Comparison of ENCODE assay signal across 17 cellular contexts in genomic region chr2:109200616-109201464, GRCh38.
A peak's percentile ranks its signal among the peaks of the same experiment; 100 is the strongest.
DNase-seq lines count a peak whose midpoint lies in the region; ATAC-seq and TF ChIP-seq lines count a peak whose summit lies in the region.
"Had no signal": no experiment of that assay in that cellular context is flagged by ENCODE, and none has a peak within 500 bp of the region (broad histone marks: within the 10 kb centered on the region; RNA-seq: fewer than 3 reads in every experiment).

No MANE protein-coding gene starts in this region.

- H3K4me1 Mint-ChIP-seq in activated CD8-positive, alpha-beta memory T cell treated with anti-CD3 and anti-CD28 coated beads, Interleukin-2, amount 10 ng/mL, durations not matched to agents 7 days and 5 days = no peaks in the 10 kb centered on the region
- peaks cover 32% of the 10 kb centered on the region for H3K4me1 Mint-ChIP-seq in neural progenitor cell
- peaks cover 31% of the 10 kb centered on the region for H3K4me1 Mint-ChIP-seq in type B pancreatic cell (ENCODE audit: unreplicated experiment)

- CTCF ChIA-PET in activated CD8-positive, alpha-beta memory T cell treated with anti-CD3 and anti-CD28 coated beads, Interleukin-2, amount 10 ng/mL, durations not matched to agents 7 days and 5 days (lab: Charles Lee) = no interaction called here

- H3K9me3 ChIP-seq in heart right ventricle (peaks cover 0 to 5% (median 0%) of the 10 kb centered on the region in 11 donors), neural progenitor cell (ENCODE audit: low read depth) (no peaks in the 10 kb centered on the region), smooth muscle cell (replicated peaks; ENCODE audit: low read depth) (no peaks in the 10 kb centered on the region)
- H3K9me3 ChIP-seq: BE2C, HAP-1 had no signal

- H2AFZ ChIP-seq in neural progenitor cell (replicated peaks) = no peak overlapping the region
- no peak overlapping the region for H2AFZ ChIP-seq in smooth muscle cell (ENCODE audit: low read depth)

- H3K4me2 ChIP-seq in neural progenitor cell (no peak overlapping the region), smooth muscle cell (no peak overlapping the region)

- H3K4me3 Mint-ChIP-seq in activated CD8-positive, alpha-beta memory T cell treated with anti-CD3 and anti-CD28 coated beads, Interleukin-2, amount 10 ng/mL, durations not matched to agents 7 days and 5 days = no peak overlapping the region
- H3K4me3 Mint-ChIP-seq in neural progenitor cell = no peak overlapping the region
- no peak overlapping the region for H3K4me3 Mint-ChIP-seq in type B pancreatic cell
- H3K4me3 Mint-ChIP-seq: CD8-positive, alpha-beta memory T cell had no signal

- TF ChIP-seq CTCF in heart right ventricle (IDR thresholded peaks at IDR 0.05) (no peak), neural progenitor cell (IDR thresholded peaks at IDR 0.05) (no peak), type B pancreatic cell (conservative IDR thresholded peaks at IDR 0.05) (no peak), smooth muscle cell (IDR thresholded peaks at IDR 0.05; ENCODE audit: borderline replicate concordance, insufficient read depth, poor library complexity, severe bottlenecking) (no peak)

- no peaks in the 10 kb centered on the region for H3K36me3 Mint-ChIP-seq in activated CD8-positive, alpha-beta memory T cell treated with anti-CD3 and anti-CD28 coated beads, Interleukin-2, amount 10 ng/mL, durations not matched to agents 7 days and 5 days
- no peaks in the 10 kb centered on the region for H3K36me3 Mint-ChIP-seq in neural progenitor cell
- H3K36me3 Mint-ChIP-seq in type B pancreatic cell = no peaks in the 10 kb centered on the region
- H3K36me3 Mint-ChIP-seq: CD8-positive, alpha-beta memory T cell had no signal

- DNase-seq in activated CD8-positive, alpha-beta memory T cell treated with anti-CD3 and anti-CD28 coated beads for 24 hours = peak; percentile 24
- DNase-seq in activated CD8-positive, alpha-beta memory T cell treated with anti-CD3 and anti-CD28 coated beads, Interleukin-2, amount 10 ng/mL, durations not matched to agents 7 days and 5 days = no peak
- DNase-seq in heart right ventricle (no peak), neural progenitor cell (ENCODE audit: low spot score) (no peak), type B pancreatic cell (ENCODE audit: extremely low spot score, unreplicated experiment) (peak; percentile 54), smooth muscle cell (lab: John Stamatoyannopoulos, UW; ENCODE audit: unreplicated experiment) (no peak), NCI-H748 treated with DMSO at 0.1 percent for 48 hours (lab: John Stamatoyannopoulos, UW) (no peak), DMS153 treated with DMSO at 0.1 percent for 48 hours (lab: John Stamatoyannopoulos, UW; ENCODE audit: unreplicated experiment) (no peak)
- DNase-seq: BE2C; CD8-positive, alpha-beta memory T cell; DMS79 treated with DMSO at 0.1 percent for 48 hours; NCI-H1105 treated with DMSO at 0.1 percent for 48 hours; NCI-H187; NCI-H226; NCI-H526 treated with DMSO at 0.1 percent for 48 hours had no signal

- no peaks in the 10 kb centered on the region for H3K36me3 ChIP-seq in heart right ventricle
- no peaks in the 10 kb centered on the region for H3K36me3 ChIP-seq in neural progenitor cell
- no peaks in the 10 kb centered on the region for H3K36me3 ChIP-seq in smooth muscle cell (ENCODE audit: low read depth)
- H3K36me3 ChIP-seq: BE2C, HAP-1 had no signal

- H3K4me3 ChIP-seq in heart right ventricle (no peak overlapping the region), neural progenitor cell (no peak overlapping the region), smooth muscle cell (no peak overlapping the region)
- H3K4me3 ChIP-seq: HAP-1 had no signal

- no peak overlapping the region for H3K27ac Mint-ChIP-seq in activated CD8-positive, alpha-beta memory T cell treated with anti-CD3 and anti-CD28 coated beads, Interleukin-2, amount 10 ng/mL, durations not matched to agents 7 days and 5 days
- H3K27ac Mint-ChIP-seq in neural progenitor cell = peak overlapping the region; percentile 78
- no peak overlapping the region for H3K27ac Mint-ChIP-seq in type B pancreatic cell

- H3K79me2 ChIP-seq in neural progenitor cell (ENCODE audit: low read depth) = no peaks in the 10 kb centered on the region
- peaks cover 30% of the 10 kb centered on the region for H3K79me2 ChIP-seq in smooth muscle cell (ENCODE audit: low read depth)

- H3F3A ChIP-seq in neural progenitor cell (ENCODE audit: low read depth) = no peaks in the 10 kb centered on the region
- no peaks in the 10 kb centered on the region for H3F3A ChIP-seq in smooth muscle cell (ENCODE audit: low read depth)

- no peaks in the 10 kb centered on the region for H3K27me3 ChIP-seq in heart right ventricle
- no peaks in the 10 kb centered on the region for H3K27me3 ChIP-seq in neural progenitor cell
- no peaks in the 10 kb centered on the region for H3K27me3 ChIP-seq in smooth muscle cell (ENCODE audit: low read depth)
- H3K27me3 ChIP-seq: BE2C had no signal

- ATAC-seq in activated CD8-positive, alpha-beta memory T cell treated with anti-CD3 and anti-CD28 coated beads, Interleukin-2, amount 10 ng/mL, durations not matched to agents 7 days and 5 days = no peak
- ATAC-seq in heart right ventricle = peak in 6 of 8 donors; percentile 26 to 73 (median 53)

- intact Hi-C loops in heart right ventricle (cut with DNase I) = loop anchor here in 5 of 10 donors (2.0 to 10.0 kb wide), 4 partner anchors 72 to 76 kb away; partner anchors contain the start of gene SH3RF3 (in 4 of the 5)

- peaks cover 4 to 56% (median 28%) of the 10 kb centered on the region in 9 donors for H3K4me1 ChIP-seq in heart right ventricle
- H3K4me1 ChIP-seq in neural progenitor cell = peaks cover under 1% of the 10 kb centered on the region
- no peaks in the 10 kb centered on the region for H3K4me1 ChIP-seq in smooth muscle cell (ENCODE audit: low read depth)
- H3K4me1 ChIP-seq: BE2C, HAP-1 had no signal

- no peaks in the 10 kb centered on the region for H3K9me3 Mint-ChIP-seq in activated CD8-positive, alpha-beta memory T cell treated with anti-CD3 and anti-CD28 coated beads, Interleukin-2, amount 10 ng/mL, durations not matched to agents 7 days and 5 days (ENCODE audit: low read depth)
- H3K9me3 Mint-ChIP-seq in neural progenitor cell (no peaks in the 10 kb centered on the region), type B pancreatic cell (no peaks in the 10 kb centered on the region)
- H3K9me3 Mint-ChIP-seq: CD8-positive, alpha-beta memory T cell had no signal

- H3K27ac ChIP-seq in heart right ventricle = peak overlapping the region in 9 of 10 donors; percentile 35 to 79 (median 56)
- no peak overlapping the region for H3K27ac ChIP-seq in neural progenitor cell
- H3K27ac ChIP-seq in smooth muscle cell (ENCODE audit: low read depth) = no peak overlapping the region
- H3K27ac ChIP-seq: 22Rv1 had no signal

- WGBS in heart right ventricle, 2 donors = 68 to 77% methylated on average over 14 of the region's 14 CpGs
- WGBS in smooth muscle cell (ENCODE audit: low lambda C conversion rate) = 88% methylated on average over 14 of the region's 14 CpGs

- H4K20me1 ChIP-seq in neural progenitor cell (ENCODE audit: low read depth) = no peaks in the 10 kb centered on the region
- H4K20me1 ChIP-seq in smooth muscle cell (ENCODE audit: low read depth) = peaks cover 87% of the 10 kb centered on the region

- no peak overlapping the region for H3K9ac ChIP-seq in neural progenitor cell
- H3K9ac ChIP-seq in smooth muscle cell (ENCODE audit: low read depth) = no peak overlapping the region

- peaks cover 33% of the 10 kb centered on the region for H3K27me3 Mint-ChIP-seq in activated CD8-positive, alpha-beta memory T cell treated with anti-CD3 and anti-CD28 coated beads, Interleukin-2, amount 10 ng/mL, durations not matched to agents 7 days and 5 days
- H3K27me3 Mint-ChIP-seq in neural progenitor cell (ENCODE audit: insufficient read depth, low read depth) = peaks cover 13% of the 10 kb centered on the region
- H3K27me3 Mint-ChIP-seq in type B pancreatic cell = no peaks in the 10 kb centered on the region

Comparison
In these comparisons a context has a peak if more than half of its experiments do, and no peak if none do; other contexts are left out.
1. DNase-seq: peak in activated CD8-positive, alpha-beta memory T cell treated with anti-CD3 and anti-CD28 coated beads for 24 hours (single experiment) and type B pancreatic cell (single experiment); none in activated CD8-positive, alpha-beta memory T cell treated with anti-CD3 and anti-CD28 coated beads, Interleukin-2, amount 10 ng/mL, durations not matched to agents 7 days and 5 days (single experiment), heart right ventricle (0 of 2), neural progenitor cell (single experiment), smooth muscle cell (single experiment), NCI-H748 treated with DMSO at 0.1 percent for 48 hours (single experiment) and DMS153 treated with DMSO at 0.1 percent for 48 hours (single experiment).
2. H3K27ac ChIP-seq: peak in heart right ventricle (9 of 10); none in neural progenitor cell (single experiment) and smooth muscle cell (single experiment).